In genomic region chr22:40346178-40347064, GRCh38 we compare ENCODE assay signal across 1 cellular context.
TF ChIP-seq lines count a peak whose summit lies in the region.

ADSL (plus strand) TSS chr22:40346500; CDS start chr22:40346559, 59 bp downstream.

TF ChIP-seq in K562, 482 proteins besides CTCF, POLR2A, EP300 and RAD21 (continued from another document):
- TF ChIP-seq MTA2 (IDR thresholded peaks at IDR 0.05; ENCODE audit: low read depth): no peak
TF ChIP-seq in K562: peak in this region for 114.
